Comparison of ENCODE assay signal across 1 cellular context in the genomic region with DNA sequence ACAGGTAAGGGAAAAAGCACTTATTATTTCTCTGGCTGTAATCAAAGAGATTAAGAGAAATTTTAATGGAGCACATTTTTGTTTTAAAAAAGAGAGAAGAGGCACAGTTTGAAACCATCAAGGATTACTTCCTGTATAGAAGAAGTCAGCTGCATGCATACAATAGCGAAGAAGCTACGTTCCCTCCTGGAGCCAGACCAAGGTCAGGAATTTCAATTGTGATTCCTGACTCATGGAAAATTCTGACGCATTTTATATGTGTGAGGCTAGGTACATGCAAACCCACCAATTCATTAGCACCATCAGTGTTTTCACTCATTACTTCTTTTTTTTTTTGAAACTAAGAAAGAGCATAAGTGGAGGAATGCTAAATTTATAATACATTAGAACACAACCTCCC.
TF ChIP-seq lines count a peak whose summit lies in the region.

No MANE protein-coding gene starts in this region.

TF ChIP-seq in GM23338, 12 proteins besides CTCF, POLR2A, EP300 and RAD21 (continued from another document):
- TF ChIP-seq, protein P1, sequence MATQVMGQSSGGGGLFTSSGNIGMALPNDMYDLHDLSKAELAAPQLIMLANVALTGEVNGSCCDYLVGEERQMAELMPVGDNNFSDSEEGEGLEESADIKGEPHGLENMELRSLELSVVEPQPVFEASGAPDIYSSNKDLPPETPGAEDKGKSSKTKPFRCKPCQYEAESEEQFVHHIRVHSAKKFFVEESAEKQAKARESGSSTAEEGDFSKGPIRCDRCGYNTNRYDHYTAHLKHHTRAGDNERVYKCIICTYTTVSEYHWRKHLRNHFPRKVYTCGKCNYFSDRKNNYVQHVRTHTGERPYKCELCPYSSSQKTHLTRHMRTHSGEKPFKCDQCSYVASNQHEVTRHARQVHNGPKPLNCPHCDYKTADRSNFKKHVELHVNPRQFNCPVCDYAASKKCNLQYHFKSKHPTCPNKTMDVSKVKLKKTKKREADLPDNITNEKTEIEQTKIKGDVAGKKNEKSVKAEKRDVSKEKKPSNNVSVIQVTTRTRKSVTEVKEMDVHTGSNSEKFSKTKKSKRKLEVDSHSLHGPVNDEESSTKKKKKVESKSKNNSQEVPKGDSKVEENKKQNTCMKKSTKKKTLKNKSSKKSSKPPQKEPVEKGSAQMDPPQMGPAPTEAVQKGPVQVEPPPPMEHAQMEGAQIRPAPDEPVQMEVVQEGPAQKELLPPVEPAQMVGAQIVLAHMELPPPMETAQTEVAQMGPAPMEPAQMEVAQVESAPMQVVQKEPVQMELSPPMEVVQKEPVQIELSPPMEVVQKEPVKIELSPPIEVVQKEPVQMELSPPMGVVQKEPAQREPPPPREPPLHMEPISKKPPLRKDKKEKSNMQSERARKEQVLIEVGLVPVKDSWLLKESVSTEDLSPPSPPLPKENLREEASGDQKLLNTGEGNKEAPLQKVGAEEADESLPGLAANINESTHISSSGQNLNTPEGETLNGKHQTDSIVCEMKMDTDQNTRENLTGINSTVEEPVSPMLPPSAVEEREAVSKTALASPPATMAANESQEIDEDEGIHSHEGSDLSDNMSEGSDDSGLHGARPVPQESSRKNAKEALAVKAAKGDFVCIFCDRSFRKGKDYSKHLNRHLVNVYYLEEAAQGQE (IDR thresholded peaks at IDR 0.05; ENCODE audit: unreplicated experiment) = no peak
